In the genomic region with DNA sequence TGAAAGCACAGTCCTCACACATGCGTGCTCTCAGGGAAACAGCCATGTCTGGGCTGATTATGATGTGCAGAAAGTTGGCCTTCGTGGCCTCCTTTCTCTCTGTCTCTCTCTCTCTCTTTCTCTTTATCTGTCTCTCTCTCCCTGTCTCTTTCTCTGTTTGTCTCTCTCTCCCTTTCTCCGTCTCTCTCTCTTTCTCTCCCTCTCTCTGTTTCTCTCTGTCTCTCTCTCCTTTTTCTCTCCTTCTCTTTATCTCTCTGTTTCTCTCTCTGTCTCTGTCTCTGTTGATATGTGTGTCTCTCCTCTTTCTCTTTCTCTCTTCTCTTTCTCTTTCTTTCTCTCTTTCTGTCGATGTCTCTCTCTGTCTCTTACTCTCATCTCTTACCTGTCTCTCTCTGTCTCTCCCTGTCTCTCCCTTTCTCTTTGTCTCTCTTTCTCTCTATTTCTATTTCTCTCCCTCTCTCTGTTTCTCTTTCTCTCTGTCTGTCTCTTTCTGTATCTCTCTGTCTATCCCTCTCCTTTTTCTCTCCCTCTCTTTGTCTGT, we compare ENCODE assay signal across 21 cellular contexts.
"Had no signal": no experiment of that assay in that cellular context is flagged by ENCODE, and none has a peak within 500 bp of the region (broad histone marks: within the 10 kb centered on the region; RNA-seq: fewer than 3 reads in every experiment).

No MANE protein-coding gene starts in this region.

- FAIRE-seq: HepG2, RCC 7860 had no signal

- H3K4me3 ChIP-seq: SJSA1, SK-N-MC had no signal

- H3K9ac ChIP-seq: KMS-11 had no signal

- H3K4me1 ChIP-seq: SJSA1 had no signal

- H3K4me2 ChIP-seq: KMS-11 had no signal

- H3K36me3 ChIP-seq: SJSA1 had no signal

- H3K27ac ChIP-seq: KMS-11, SJSA1, SK-N-MC had no signal

- H3K9me3 ChIP-seq: SJSA1 had no signal

- H3K27me3 ChIP-seq: SJSA1 had no signal

- DNase-seq: IMR-90, Kasumi-1, MM.1S, NCI-H1092 treated with DMSO at 0.1 percent for 48 hours, NCI-H1436, NCI-H187 treated with DMSO at 0.1 percent for 48 hours, NCI-H2029 treated with DMSO at 0.1 percent for 48 hours, NCI-H2171 treated with DMSO at 0.1 percent for 48 hours, NCI-H345, NCI-H446 treated with DMSO at 0.1 percent for 48 hours, NCI-H510A treated with DMSO at 0.1 percent for 48 hours, NCI-H526, NCI-H748 treated with DMSO at 0.1 percent for 48 hours, Right ventricle myocardium superior, RPMI8226, SIG-M5 had no signal
